ENCODE assay signal across 7 cellular contexts in genomic region chr5:158586054-158586453, GRCh38.
"Had no signal": no experiment of that assay in that cellular context is flagged by ENCODE, and none has a peak within 500 bp of the region (broad histone marks: within the 10 kb centered on the region; RNA-seq: fewer than 3 reads in every experiment).

No MANE protein-coding gene starts in this region.

- DNase-seq: H9, HCEC 1CT, KBM-7 had no signal

- H3K27ac Mint-ChIP-seq: GM23338, H9, IgD-negative memory B cell had no signal

- H3K27ac ChIP-seq: KMS-11 had no signal

- H2AFZ ChIP-seq: GM23338 had no signal

- H3K9ac ChIP-seq: KMS-11 had no signal

- H3K4me3 Mint-ChIP-seq: GM23338, H9, IgD-negative memory B cell had no signal

- ATAC-seq: GM23338, HepG2 had no signal

- H3K4me3 ChIP-seq: GM23338 had no signal

- H3K4me2 ChIP-seq: GM23338, KMS-11 had no signal
